Comparison of ENCODE assay signal across 20 cellular contexts in the genomic region with DNA sequence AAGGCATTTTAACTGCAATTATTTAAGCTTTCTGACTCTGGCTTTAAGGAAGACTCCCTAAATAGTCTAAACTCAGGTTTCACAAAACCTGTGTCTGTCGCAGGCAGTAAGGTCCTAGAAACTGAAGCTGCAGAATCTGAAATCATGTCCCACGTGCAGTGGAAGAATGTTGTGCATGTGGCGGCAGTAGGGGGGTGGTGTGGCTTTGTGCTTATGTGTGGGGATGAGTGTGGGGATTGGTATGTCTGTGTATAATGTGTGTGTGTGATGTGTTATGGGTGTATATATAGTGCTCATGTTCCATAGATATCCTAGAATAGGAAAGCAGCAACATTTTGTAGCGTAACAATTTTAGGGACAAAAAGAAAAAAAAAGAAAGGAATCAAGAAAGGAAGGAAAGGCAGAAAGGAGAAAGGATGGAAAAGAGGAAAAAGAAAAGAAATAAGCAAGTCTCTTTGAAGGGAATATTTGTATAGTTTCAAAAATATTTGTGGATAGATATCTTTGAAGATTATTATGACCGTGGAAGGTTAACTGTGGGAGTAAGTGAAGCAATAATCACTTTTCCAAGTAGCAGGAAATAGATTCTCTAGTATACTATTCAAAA. TPM values are rescaled to one million over a fixed set of nuclear protein-coding genes. Genes with fewer than 3 reads are reported as not detected.
DNase-seq lines count a peak whose midpoint lies in the region; ATAC-seq and TF ChIP-seq lines count a peak whose summit lies in the region.
"Had no signal": no experiment of that assay in that cellular context is flagged by ENCODE, and none has a peak within 500 bp of the region (broad histone marks: within the 10 kb centered on the region; RNA-seq: fewer than 3 reads in every experiment).

No MANE protein-coding gene starts in this region.

- H3K4me1 Mint-ChIP-seq in mesothelial cell of epicardium (peaks cover 52% of the 10 kb centered on the region), type B pancreatic cell (ENCODE audit: unreplicated experiment) (peaks cover 37% of the 10 kb centered on the region)
- H3K4me1 Mint-ChIP-seq: T-helper 17 cell had no signal

- H3K27me3 Mint-ChIP-seq in mesothelial cell of epicardium (ENCODE audit: low read depth) = no peaks in the 10 kb centered on the region
- H3K27me3 Mint-ChIP-seq in type B pancreatic cell = no peaks in the 10 kb centered on the region
- H3K27me3 Mint-ChIP-seq: activated CD4-positive, alpha-beta memory T cell treated with anti-CD3 and anti-CD28 coated beads for 36 hours; IgD-negative memory B cell; T-helper 17 cell had no signal

- H3K4me3 Mint-ChIP-seq in mesothelial cell of epicardium = no peak overlapping the region
- no peak overlapping the region for H3K4me3 Mint-ChIP-seq in type B pancreatic cell
- H3K4me3 Mint-ChIP-seq: activated CD4-positive, alpha-beta memory T cell treated with anti-CD3 and anti-CD28 coated beads for 36 hours; IgD-negative memory B cell; T-helper 17 cell had no signal

- H3K9me3 Mint-ChIP-seq in mesothelial cell of epicardium (no peaks in the 10 kb centered on the region), type B pancreatic cell (no peaks in the 10 kb centered on the region)
- H3K9me3 Mint-ChIP-seq: activated CD4-positive, alpha-beta memory T cell treated with anti-CD3 and anti-CD28 coated beads for 36 hours had no signal

- H3K27me3 ChIP-seq in Panc1 (ENCODE audit: control insufficient read depth, insufficient read depth, low read length) = no peaks in the 10 kb centered on the region
- H3K27me3 ChIP-seq in spleen (replicated peaks in 1 of 7) = no peaks in the 10 kb centered on the region
- H3K27me3 ChIP-seq: BE2C, tibial nerve had no signal

- H3K9me3 ChIP-seq in Panc1 (ENCODE audit: control insufficient read depth, insufficient read depth, low read depth, low read length) (no peaks in the 10 kb centered on the region), spleen (no peaks in the 10 kb centered on the region)
- H3K9me3 ChIP-seq: BE2C, tibial nerve had no signal

- H3K4me1 ChIP-seq in Panc1 (ENCODE audit: control insufficient read depth, insufficient read depth, low read length) = peaks cover 4% of the 10 kb centered on the region; the same call in 1 of the 2 replicates
- no peaks in the 10 kb centered on the region for H3K4me1 ChIP-seq in spleen
- H3K4me1 ChIP-seq: BE2C had no signal

- H3K27ac Mint-ChIP-seq in mesothelial cell of epicardium (peak overlapping the region; percentile 87), type B pancreatic cell (peak overlapping the region; percentile 51)
- H3K27ac Mint-ChIP-seq: activated CD4-positive, alpha-beta memory T cell treated with anti-CD3 and anti-CD28 coated beads for 36 hours; IgD-negative memory B cell; T-helper 17 cell had no signal

- CTCF ChIA-PET in Panc1 (lab: Charles Lee) = no interaction called here

- intact Hi-C loops in Panc1 (cut with micrococcal nuclease; ENCODE audit: unreplicated experiment) (no loop called here), spleen (cut with DNase I; ENCODE audit: low total_unique reads) (no loop called here)

- 0 out of 2 replicates have a peak overlapping the region, but pooled peaks have one; percentile 4 for H3K27ac ChIP-seq in Panc1 (ENCODE audit: low read length)
- no peak overlapping the region for H3K27ac ChIP-seq in spleen
- H3K27ac ChIP-seq: HL-60 had no signal

- no peak for TF ChIP-seq POLR2A in spleen (IDR thresholded peaks at IDR 0.05)

- H3K4me3 ChIP-seq in Panc1 (ENCODE audit: low read depth in 2 of 2, low read length in 2 of 2) = no peak overlapping the region
- no peak overlapping the region for H3K4me3 ChIP-seq in choroid plexus epithelial cell (ENCODE audit: low read depth, low read length)
- H3K4me3 ChIP-seq in spleen = no peak overlapping the region
- H3K4me3 ChIP-seq: tibial nerve had no signal

- 76 to 93% (median 91%) methylated on average over 5 of the region's 5 CpGs for WGBS in spleen, 5 donors

- POLR2A ChIA-PET in Panc1 (lab: Charles Lee) = interaction anchor here (0.7 kb wide), 1 partner anchor 61 kb away, joined by 5 read pairs; no protein-coding TSS in a partner anchor

- no peak for DNase-seq in Panc1 (ENCODE audit: low read depth, low spot score)
- peak; percentile 93 for DNase-seq in choroid plexus epithelial cell (ENCODE audit: low read depth)
- no peak for DNase-seq in mesothelial cell of epicardium (ENCODE audit: low spot score in 2 of 2, unreplicated experiment in 2 of 2)
- no peak for DNase-seq in type B pancreatic cell (ENCODE audit: extremely low spot score, unreplicated experiment)
- DNase-seq in NCI-H2227 treated with DMSO at 0.1 percent for 48 hours (lab: John Stamatoyannopoulos, UW) = no peak
- no peak for DNase-seq in spleen
- no peak for DNase-seq in CD1c-positive myeloid dendritic cell (ENCODE audit: extremely low spot score)
- DNase-seq: activated CD4-positive, alpha-beta memory T cell treated with anti-CD3 and anti-CD28 coated beads for 36 hours; activated naive CD4-positive, alpha-beta T cell treated with Interleukin-2 at 50 U/mL for 16 hours; activated T-cell treated with anti-CD3 and anti-CD28 coated beads, Interleukin-2, amount 50 U/mL, for 1 hour; BE2C; H7; nucleus accumbens; OCI-M1; SHP77 treated with DMSO at 0.1 percent for 48 hours; stimulated activated naive CD4-positive, alpha-beta T cell; T-helper 17 cell had no signal

- BruUV-seq in Panc1 (replicated peaks; lab: Mats Ljungman, UMichigan) = no TSS peak

- in situ Hi-C loops in Panc1 (cut with HindIII; ENCODE audit: low pct_unique_long_range_greater_than_20kb, low sequenced_read_pairs) = no loop called here

- H3K36me3 ChIP-seq in Panc1 (ENCODE audit: control insufficient read depth, insufficient read depth, low read length) = no peaks in the 10 kb centered on the region
- no peaks in the 10 kb centered on the region for H3K36me3 ChIP-seq in spleen
- H3K36me3 ChIP-seq: BE2C, tibial nerve had no signal

- TF ChIP-seq CTCF in Panc1 (IDR thresholded peaks at IDR 0.05) (no peak), choroid plexus epithelial cell (conservative IDR thresholded peaks at IDR 0.05; ENCODE audit: low read depth, low read length) (peak; percentile 11), mesothelial cell of epicardium (IDR thresholded peaks at IDR 0.05; ENCODE audit: unreplicated experiment) (no peak), type B pancreatic cell (conservative IDR thresholded peaks at IDR 0.05) (no peak), spleen (IDR thresholded peaks at IDR 0.05 in 8 of 11, conservative IDR thresholded peaks at IDR 0.05 in 3 of 11) (no peak)

- ATAC-seq in Panc1 = no peak
- ATAC-seq: T-helper 17 cell had no signal

- no peaks in the 10 kb centered on the region for H3K36me3 Mint-ChIP-seq in mesothelial cell of epicardium
- no peaks in the 10 kb centered on the region for H3K36me3 Mint-ChIP-seq in type B pancreatic cell
- H3K36me3 Mint-ChIP-seq: activated CD4-positive, alpha-beta memory T cell treated with anti-CD3 and anti-CD28 coated beads for 36 hours had no signal

RNA-seq across cellular contexts. Expression of gene ANKDD1B, which starts 6.6 kb away (rescaled TPM):
- 0.10 TPM for total RNA-seq in Panc1 (2021; ENCODE audit: unreplicated experiment)
- polyA plus RNA-seq in Panc1 (2012; ENCODE audit: insufficient read length) = 0.16 TPM
- total RNA-seq in mesothelial cell of epicardium = 0.95 to 1.5 TPM (median 1.1 TPM) in 3 replicates
- total RNA-seq in type B pancreatic cell (ENCODE audit: low replicate concordance) = 0.93 and 1.6 TPM in 2 replicates
- total RNA-seq in spleen = 1 to 10 TPM in 1 of 7 donors, under 1 TPM in 6; 0.34 to 1.4 (median 0.43) TPM
- polyA plus RNA-seq in spleen = under 1 TPM; 0.20 to 0.77 (median 0.29) TPM
- total RNA-seq: activated CD4-positive, alpha-beta memory T cell treated with anti-CD3 and anti-CD28 coated beads for 36 hours had no signal
